In genomic region chr13:77262198-77262597, GRCh38 we compare ENCODE assay signal across 22 cellular contexts.
"Had no signal": no experiment of that assay in that cellular context is flagged by ENCODE, and none has a peak within 500 bp of the region (broad histone marks: within the 10 kb centered on the region; RNA-seq: fewer than 3 reads in every experiment).

No MANE protein-coding gene starts in this region.

- H3K9me3 ChIP-seq: SJSA1 had no signal

- H3K4me2 ChIP-seq: KMS-11 had no signal

- H3K4me3 ChIP-seq: SJSA1, SK-N-MC had no signal

- FAIRE-seq: HTR-8/SVneo, RCC 7860 had no signal

- H3K27me3 ChIP-seq: SJSA1 had no signal

- H3K9ac ChIP-seq: KMS-11 had no signal

- H3K27ac ChIP-seq: HL-60, KMS-11, SJSA1, SK-N-MC had no signal

- H3K4me1 ChIP-seq: SJSA1 had no signal

- DNase-seq: Kasumi-1, MM.1S, NCI-H1092 treated with DMSO at 0.1 percent for 48 hours, NCI-H1436, NCI-H187, NCI-H2029, NCI-H2081 treated with DMSO at 0.1 percent for 48 hours, NCI-H226, NCI-H446, NCI-H510A, NCI-H524 treated with DMSO at 0.1 percent for 48 hours, NCI-H69, NCI-H774, Right ventricle myocardium superior, RPMI8226, SIG-M5 had no signal
